In genomic region chr6:143872211-143872610, GRCh38 we compare ENCODE assay signal across 1 cellular context.
TF ChIP-seq lines count a peak whose summit lies in the region.

No MANE protein-coding gene starts in this region.

TF ChIP-seq in GM23338, 12 proteins besides CTCF, POLR2A, EP300 and RAD21 (continued from another document):
- TF ChIP-seq ZNF462 (CRISPR knock-in tag; IDR thresholded peaks at IDR 0.05) = no peak
- no peak for TF ChIP-seq JUNB (IDR thresholded peaks at IDR 0.05; ENCODE audit: unreplicated experiment)
- TF ChIP-seq CREB1 (CRISPR knock-in tag; IDR thresholded peaks at IDR 0.05; ENCODE audit: low read depth) = no peak
- no peak for TF ChIP-seq ZNF331 (CRISPR knock-in tag; IDR thresholded peaks at IDR 0.05; ENCODE audit: low read depth)
- no peak for TF ChIP-seq POLR2AphosphoS5 (IDR thresholded peaks at IDR 0.05; ENCODE audit: low read depth)
- no peak for TF ChIP-seq EZH2 (IDR thresholded peaks at IDR 0.05; ENCODE audit: low read depth, unreplicated experiment)
- no peak for TF ChIP-seq STAT1 (IDR thresholded peaks at IDR 0.05; ENCODE audit: unreplicated experiment)
TF ChIP-seq in GM23338: peak in this region for 0.
